In genomic region chr5:110414360-110414759, GRCh38 we compare ENCODE assay signal across 10 cellular contexts.
DNase-seq lines count a peak whose midpoint lies in the region; ATAC-seq and TF ChIP-seq lines count a peak whose summit lies in the region.
"Had no signal": no experiment of that assay in that cellular context is flagged by ENCODE, and none has a peak within 500 bp of the region (broad histone marks: within the 10 kb centered on the region; RNA-seq: fewer than 3 reads in every experiment).

No MANE protein-coding gene starts in this region.

- H3K27me3 Mint-ChIP-seq in progenitor cell of endocrine pancreas = no peaks in the 10 kb centered on the region

- H3K9me3 Mint-ChIP-seq in progenitor cell of endocrine pancreas (ENCODE audit: low read depth) = no peaks in the 10 kb centered on the region
- H3K9me3 Mint-ChIP-seq: nephron progenitor cell had no signal

- no peak overlapping the region for H3K4me3 ChIP-seq in cardiac fibroblast (replicated peaks in 1 of 2; ENCODE audit: low read depth in 2 of 2, low read length in 2 of 2)
- H3K4me3 ChIP-seq: SJCRH30 had no signal

- ATAC-seq in HG03565 (IDR thresholded peaks at IDR 0.05; ENCODE audit: unreplicated experiment) = peak; percentile 57
- ATAC-seq in GM21825 (IDR thresholded peaks at IDR 0.05; ENCODE audit: unreplicated experiment) = no peak

- no peak overlapping the region for H3K4me3 Mint-ChIP-seq in progenitor cell of endocrine pancreas (ENCODE audit: low read depth)
- H3K4me3 Mint-ChIP-seq: nephron progenitor cell had no signal

- H3K27ac Mint-ChIP-seq in progenitor cell of endocrine pancreas = no peak overlapping the region
- H3K27ac Mint-ChIP-seq: nephron progenitor cell had no signal

- DNase-seq in DMS 273 (lab: John Stamatoyannopoulos, UW; ENCODE audit: unreplicated experiment) (peak; percentile 19), DMS 273 treated with DMSO at 0.1 percent for 48 hours (lab: John Stamatoyannopoulos, UW) (no peak), cardiac fibroblast (ENCODE audit: low read depth in 2 of 2) (peak; percentile 13 to 18), progenitor cell of endocrine pancreas (ENCODE audit: low spot score, unreplicated experiment) (no peak), NCI-H1048 (lab: John Stamatoyannopoulos, UW) (no peak), DMS79 (lab: John Stamatoyannopoulos, UW) (no peak)
- DNase-seq: nephron progenitor cell had no signal

- no peaks in the 10 kb centered on the region for H3K36me3 Mint-ChIP-seq in progenitor cell of endocrine pancreas (ENCODE audit: insufficient read depth)

- TF ChIP-seq CTCF in cardiac fibroblast (IDR thresholded peaks at IDR 0.05; ENCODE audit: low read depth, low read length) (peak; percentile 25), progenitor cell of endocrine pancreas (IDR thresholded peaks at IDR 0.05; ENCODE audit: unreplicated experiment) (peak; percentile 40)

- H3K4me1 Mint-ChIP-seq in progenitor cell of endocrine pancreas (ENCODE audit: low read depth) = peaks cover 8% of the 10 kb centered on the region
- H3K4me1 Mint-ChIP-seq: nephron progenitor cell had no signal

Comparison
In these comparisons a context has a peak if more than half of its experiments do, and no peak if none do; other contexts are left out.
1. DNase-seq: peak in DMS 273 (single experiment) and cardiac fibroblast (2 of 2); none in DMS 273 treated with DMSO at 0.1 percent for 48 hours (single experiment), progenitor cell of endocrine pancreas (single experiment), NCI-H1048 (single experiment) and DMS79 (single experiment).